ENCODE assay signal across 8 cellular contexts in genomic region chr15:90901799-90902655, GRCh38. TPM values are rescaled to one million over a fixed set of nuclear protein-coding genes. Genes with fewer than 3 reads are reported as not detected.
DNase-seq lines count a peak whose midpoint lies in the region; ATAC-seq, FAIRE-seq and TF ChIP-seq lines count a peak whose summit lies in the region.

No MANE protein-coding gene starts in this region.

- peak; percentile 82 for TF ChIP-seq CTCF in NB4 (IDR thresholded peaks at IDR 0.05; ENCODE audit: low read depth, low read length)

- ATAC-seq in HG02588 (IDR thresholded peaks at IDR 0.05; ENCODE audit: unreplicated experiment), result peak; percentile 58
- ATAC-seq in right cardiac atrium, result peak; percentile 93 to 95
- ATAC-seq in aorta (ENCODE audit: low FRiP score), result peak; percentile 93

- no peaks in the 10 kb centered on the region for H3K9me3 ChIP-seq in right cardiac atrium (ENCODE audit: control insufficient read depth, low read length)
- H3K9me3 ChIP-seq in aorta (ENCODE audit: control insufficient read depth, low read length), result no peaks in the 10 kb centered on the region

- H3K27ac ChIP-seq in angular gyrus (ENCODE audit: low read depth, low read length) (peak overlapping the region; percentile 91), right cardiac atrium (ENCODE audit: low read length) (peak overlapping the region; percentile 82), aorta (ENCODE audit: low read depth in 1 of 2, low read length in 2 of 2) (peak overlapping the region; percentile 79 to 97)

- H3K27me3 ChIP-seq in right cardiac atrium (ENCODE audit: control insufficient read depth, insufficient read depth) (no peaks in the 10 kb centered on the region), aorta (ENCODE audit: control insufficient read depth in 1 of 2, insufficient read depth in 2 of 2, low read length in 1 of 2) (no peaks in the 10 kb centered on the region)

- H3K4me3 ChIP-seq in NB4 (ENCODE audit: low read depth, low read length) (peak overlapping the region; percentile 71), right cardiac atrium (ENCODE audit: low read length) (peak overlapping the region; percentile 83), aorta (ENCODE audit: low read length in 2 of 2) (peak overlapping the region; percentile 77 to 90)

- intact Hi-C loops in right cardiac atrium (cut with DNase I) (loop anchor here in 2 of 4 donors (2.0 to 5.0 kb wide), 2 partner anchors 29 to 35 kb away; partner anchors contain the start of gene UNC45A (in 1 of the 2)), aorta (cut with DNase I) (loop anchor here in 1 of 2 donors (2.0 kb wide), 1 partner anchor 29 kb away; no protein-coding TSS in a partner anchor)

- peak; percentile 89 for FAIRE-seq in GM12891 (lab: Jason Lieb, UNC)

- peaks cover 0 to 6% of the 10 kb centered on the region in 2 donors for H3K36me3 ChIP-seq in aorta (ENCODE audit: control insufficient read depth in 1 of 2, insufficient read depth in 2 of 2, low read length in 1 of 2)

- TF ChIP-seq POLR2A in GM12891 (IDR thresholded peaks at IDR 0.05; ENCODE audit: low read depth, low read length), result peak; percentile 57; the same call in 1 of the 2 replicates
- TF ChIP-seq POLR2A in NB4 (IDR thresholded peaks at IDR 0.05; ENCODE audit: extremely low read depth, insufficient read length), result peak; percentile 59

- 4% methylated on average over 45 of the region's 45 CpGs for WGBS in right cardiac atrium
- 6 to 7% methylated on average over 42 to 45 of the region's 45 CpGs for WGBS in aorta, 2 donors

- H3K4me1 ChIP-seq in right cardiac atrium (ENCODE audit: control insufficient read depth, insufficient read depth, low read length), result peaks cover 8% of the 10 kb centered on the region
- no peaks in the 10 kb centered on the region for H3K4me1 ChIP-seq in aorta (ENCODE audit: control insufficient read depth in 1 of 2, insufficient read depth in 2 of 2, low read length in 2 of 2)

- DNase-seq in GM12891 (ENCODE audit: insufficient read length, low spot score) (peak; percentile 92), NB4 (ENCODE audit: low read depth) (peak; percentile 92), T-helper 1 cell (peak; percentile 51 to 79 (median 61)), right cardiac atrium (peak; percentile 82 to 92 (median 92)), renal cortical epithelial cell (ENCODE audit: low read depth) (peak; percentile 57), aorta (peak; percentile 84 to 92)

TF ChIP-seq in GM12891, 5 proteins besides CTCF, POLR2A, EP300 and RAD21:
- TF ChIP-seq POLR2AphosphoS5 (IDR thresholded peaks at IDR 0.05; ENCODE audit: low read depth, low read length) (peak; percentile 42; the same call in 1 of the 2 replicates), PAX5 (IDR thresholded peaks at IDR 0.05; ENCODE audit: insufficient read depth, low read length, severe bottlenecking) (no peak), TAF1 (IDR thresholded peaks at IDR 0.05; ENCODE audit: low read depth, low read length) (no peak), POU2F2 (IDR thresholded peaks at IDR 0.05; ENCODE audit: low read depth, low read length) (0 out of 2 replicates have a peak, but pooled peaks have one; percentile 24), SPI1 (IDR thresholded peaks at IDR 0.05; ENCODE audit: low read depth, low read length) (no peak)

RNA-seq across cellular contexts. Expression of gene MAN2A2, which starts 1.1 kb away (rescaled TPM):
- polyA plus RNA-seq in GM12891 (2012; ENCODE audit: low read depth, missing spikeins), result 43.2 TPM
- total RNA-seq in right cardiac atrium (100 to 1,000 TPM in 2 of 4 donors, 10 to 100 TPM in 2; 75.9 to 118 (median 93.4) TPM), renal cortical epithelial cell (12.0 and 31.3 TPM in 2 replicates), aorta (10 to 100 TPM; 56.7 to 82.4 TPM)
- polyA plus RNA-seq in right cardiac atrium (41.6 TPM), aorta (10 to 100 TPM; 19.2 to 49.2 TPM)

RNA-seq across cellular contexts. Expression of gene FES, which starts 17.7 kb away (rescaled TPM):
- 9.3 TPM for polyA plus RNA-seq in GM12891 (2012; ENCODE audit: low read depth, missing spikeins)
- total RNA-seq in right cardiac atrium, result 10 to 100 TPM; 15.6 to 21.0 (median 18.0) TPM
- polyA plus RNA-seq in right cardiac atrium, result 17.6 TPM
- 3.3 and 7.1 TPM in 2 replicates for total RNA-seq in renal cortical epithelial cell
- total RNA-seq in aorta, result 10 to 100 TPM; 39.8 to 68.3 TPM
- polyA plus RNA-seq in aorta, result 10 to 100 TPM; 11.6 to 26.4 TPM

RNA-seq across cellular contexts. Expression of gene HDDC3, which starts 30.3 kb away (rescaled TPM):
- 16.1 TPM for polyA plus RNA-seq in GM12891 (2012; ENCODE audit: low read depth, missing spikeins)
- total RNA-seq in right cardiac atrium (10 to 100 TPM; 13.5 to 17.7 (median 17.0) TPM), renal cortical epithelial cell (13.0 and 17.1 TPM in 2 replicates), aorta (1 to 10 TPM; 7.3 to 7.7 TPM)
- polyA plus RNA-seq in right cardiac atrium (22.2 TPM), aorta (10 to 100 TPM in 1 of 2 donors, 1 to 10 TPM in 1; 6.5 to 15.3 TPM)

RNA-seq across cellular contexts. Expression of gene UNC45A, which starts 33.1 kb away (rescaled TPM):
- 29.4 TPM for polyA plus RNA-seq in GM12891 (2012; ENCODE audit: low read depth, missing spikeins)
- total RNA-seq in right cardiac atrium (10 to 100 TPM; 26.2 to 32.8 (median 29.9) TPM), renal cortical epithelial cell (71.0 and 74.1 TPM in 2 replicates), aorta (10 to 100 TPM; 65.5 to 90.1 TPM)
- polyA plus RNA-seq in right cardiac atrium (24.0 TPM), aorta (10 to 100 TPM; 34.6 to 96.7 TPM)

RNA-seq across cellular contexts. Expression of gene FURIN, which starts 33.6 kb away (rescaled TPM):
- polyA plus RNA-seq in GM12891 (2012; ENCODE audit: low read depth, missing spikeins), result 28.0 TPM
- 10 to 100 TPM; 57.4 to 69.0 (median 60.8) TPM for total RNA-seq in right cardiac atrium
- polyA plus RNA-seq in right cardiac atrium, result 60.1 TPM
- 59.2 and 124 TPM in 2 replicates for total RNA-seq in renal cortical epithelial cell
- total RNA-seq in aorta, result 10 to 100 TPM; 62.3 to 65.8 TPM
- polyA plus RNA-seq in aorta, result 10 to 100 TPM; 20.9 to 26.0 TPM

Comparison
In these comparisons a context has a peak if more than half of its experiments do, and no peak if none do; other contexts are left out.
1. Peak in every context shown above with its lines: DNase-seq, ATAC-seq, H3K4me3 ChIP-seq and H3K27ac ChIP-seq.